12 cellular contexts compared by ENCODE assay signal in the genomic region with DNA sequence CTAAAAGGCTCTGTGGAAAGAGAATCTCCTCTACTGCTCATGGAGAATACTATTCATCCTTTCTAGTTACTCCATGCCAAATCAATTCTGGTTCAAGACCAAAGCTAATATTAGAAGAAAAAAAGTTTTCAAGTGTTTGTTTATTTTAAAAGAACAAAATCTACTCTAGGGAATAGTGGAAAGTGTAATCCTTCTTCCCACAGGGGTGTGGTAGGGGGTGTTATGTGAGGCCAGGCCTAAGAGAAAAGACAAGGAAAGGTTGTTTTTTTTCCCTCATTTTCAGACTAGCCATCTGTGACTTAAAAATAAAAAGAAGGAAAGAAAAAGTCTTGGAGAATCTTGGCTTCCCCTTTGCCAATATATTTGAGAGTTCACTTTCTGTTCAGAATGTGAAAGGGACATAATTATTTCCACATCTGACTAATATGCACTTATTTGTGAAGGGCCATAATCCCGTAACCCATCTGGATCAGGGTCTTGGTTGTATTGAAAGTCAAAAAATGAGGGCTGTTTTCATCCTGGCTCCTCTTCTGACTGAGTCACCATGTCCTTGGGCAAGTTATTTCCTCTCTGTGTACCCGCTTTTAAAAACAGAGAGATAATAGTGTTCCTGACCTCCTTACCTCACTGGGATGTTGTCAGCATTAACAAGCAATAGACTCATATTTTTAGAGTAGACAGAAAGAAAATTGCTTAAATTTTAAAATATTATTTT.
A peak's percentile ranks its signal among the peaks of the same experiment; 100 is the strongest.
DNase-seq lines count a peak whose midpoint lies in the region; ATAC-seq and TF ChIP-seq lines count a peak whose summit lies in the region.
"Had no signal": no experiment of that assay in that cellular context is flagged by ENCODE, and none has a peak within 500 bp of the region (broad histone marks: within the 10 kb centered on the region; RNA-seq: fewer than 3 reads in every experiment).

No MANE protein-coding gene starts in this region.

- ATAC-seq in HG02938 (IDR thresholded peaks at IDR 0.05; ENCODE audit: unreplicated experiment) (no peak), HG03095 (IDR thresholded peaks at IDR 0.05; ENCODE audit: unreplicated experiment) (no peak)

- no peak overlapping the region for H3K27ac Mint-ChIP-seq in immature natural killer cell
- H3K27ac Mint-ChIP-seq: CD8-positive, alpha-beta memory T cell had no signal

- H3K9me3 ChIP-seq in HEK293 (ENCODE audit: control insufficient read depth, insufficient read depth, low read depth, low read length) (no peaks in the 10 kb centered on the region), skeletal muscle tissue (ENCODE audit: control insufficient read depth in 3 of 3, low read length in 3 of 3) (no peaks in the 10 kb centered on the region)

- peaks cover 0 to 9% (median 0%) of the 10 kb centered on the region in 6 donors for H3K9me3 Mint-ChIP-seq in immature natural killer cell

- no peaks in the 10 kb centered on the region for H3K4me1 Mint-ChIP-seq in immature natural killer cell
- H3K4me1 Mint-ChIP-seq: CD8-positive, alpha-beta memory T cell had no signal

- H3K27ac ChIP-seq in HEK293 (ENCODE audit: extremely low read depth, low read depth, low read length) (no peak overlapping the region), skeletal muscle tissue (ENCODE audit: low read depth, low read length) (peak overlapping the region; percentile 37)

- no peaks in the 10 kb centered on the region for H3K27me3 Mint-ChIP-seq in immature natural killer cell (ENCODE audit: low read depth in 3 of 3)
- H3K27me3 Mint-ChIP-seq: CD8-positive, alpha-beta memory T cell had no signal

- POLR2A ChIA-PET in HEK293 (lab: Yijun Ruan, JAX): no interaction called here

- H3K4me3 ChIP-seq in HEK293 (ENCODE audit: low read depth, low read length): no peak overlapping the region
- H3K4me3 ChIP-seq in skeletal muscle tissue (ENCODE audit: low read length in 3 of 3): no peak overlapping the region

- H3K4me3 Mint-ChIP-seq in immature natural killer cell: no peak overlapping the region
- H3K4me3 Mint-ChIP-seq: CD8-positive, alpha-beta memory T cell had no signal

- CTCF ChIA-PET in HEK293 (lab: Yijun Ruan, JAX): no interaction called here

- no peak for TF ChIP-seq CTCF in HEK293 (tag by site-specific recombination; IDR thresholded peaks at IDR 0.05)

- H3K27me3 ChIP-seq in skeletal muscle tissue (ENCODE audit: control insufficient read depth in 3 of 3, insufficient read depth in 3 of 3, low read length in 3 of 3): no peaks in the 10 kb centered on the region

- no peaks in the 10 kb centered on the region for H3K36me3 Mint-ChIP-seq in immature natural killer cell
- H3K36me3 Mint-ChIP-seq: CD8-positive, alpha-beta memory T cell had no signal

- H3K36me3 ChIP-seq in HEK293 (ENCODE audit: control insufficient read depth in 2 of 2, insufficient read depth in 1 of 2, low read length in 2 of 2) (no peaks in the 10 kb centered on the region), skeletal muscle tissue (ENCODE audit: control insufficient read depth in 3 of 3, insufficient read depth in 3 of 3, low read length in 3 of 3) (no peaks in the 10 kb centered on the region)

- no peaks in the 10 kb centered on the region for H3K4me1 ChIP-seq in HEK293 (ENCODE audit: control insufficient read depth, insufficient read depth, low read length)
- peaks cover 4 to 11% (median 6%) of the 10 kb centered on the region in 3 donors for H3K4me1 ChIP-seq in skeletal muscle tissue (ENCODE audit: control insufficient read depth in 3 of 3, insufficient read depth in 3 of 3, low read length in 3 of 3)

- H3K9ac ChIP-seq in skeletal muscle tissue (ENCODE audit: low read depth in 1 of 3, low read length in 3 of 3): peak overlapping the region in 1 of 3 donors; percentile 41

- DNase-seq in astrocyte of the hippocampus (ENCODE audit: low read depth, low spot score): peak; percentile 45
- peak; percentile 20 for DNase-seq in glomerular endothelial cell (ENCODE audit: extremely low read depth, low read depth, low spot score)
- DNase-seq in immature natural killer cell: no peak
- no peak for DNase-seq in Kasumi-1 (lab: John Stamatoyannopoulos, UW)
- DNase-seq: activated CD4-positive, CD25-positive, alpha-beta regulatory T cell; activated effector memory CD4-positive, alpha-beta T cell treated with Interleukin-2 at 50 U/mL for 16 hours; CD8-positive, alpha-beta memory T cell; NCI-H1092 had no signal

TF ChIP-seq in HEK293, 187 proteins besides CTCF, POLR2A, EP300 and RAD21:
- TF ChIP-seq PRDM1 (tag by site-specific recombination; IDR thresholded peaks at IDR 0.05): peak; percentile 43
- TF ChIP-seq, protein P1, sequence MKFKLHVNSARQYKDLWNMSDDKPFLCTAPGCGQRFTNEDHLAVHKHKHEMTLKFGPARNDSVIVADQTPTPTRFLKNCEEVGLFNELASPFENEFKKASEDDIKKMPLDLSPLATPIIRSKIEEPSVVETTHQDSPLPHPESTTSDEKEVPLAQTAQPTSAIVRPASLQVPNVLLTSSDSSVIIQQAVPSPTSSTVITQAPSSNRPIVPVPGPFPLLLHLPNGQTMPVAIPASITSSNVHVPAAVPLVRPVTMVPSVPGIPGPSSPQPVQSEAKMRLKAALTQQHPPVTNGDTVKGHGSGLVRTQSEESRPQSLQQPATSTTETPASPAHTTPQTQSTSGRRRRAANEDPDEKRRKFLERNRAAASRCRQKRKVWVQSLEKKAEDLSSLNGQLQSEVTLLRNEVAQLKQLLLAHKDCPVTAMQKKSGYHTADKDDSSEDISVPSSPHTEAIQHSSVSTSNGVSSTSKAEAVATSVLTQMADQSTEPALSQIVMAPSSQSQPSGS (tag by site-specific recombination; IDR thresholded peaks at IDR 0.05; ENCODE audit: low read depth): no peak
- TF ChIP-seq ZNF24 (tag by site-specific recombination; IDR thresholded peaks at IDR 0.05): no peak
TF ChIP-seq in HEK293: peak in this region for 1.

Comparison
In these comparisons a context has a peak if more than half of its experiments do, and no peak if none do; other contexts are left out.
1. DNase-seq: peak in astrocyte of the hippocampus (single experiment) and glomerular endothelial cell (single experiment); none in immature natural killer cell (0 of 3) and Kasumi-1 (0 of 2).